ENCODE assay signal across 8 cellular contexts in genomic region chr17:48107137-48108055, GRCh38. TPM values are rescaled to one million over a fixed set of nuclear protein-coding genes. Genes with fewer than 3 reads are reported as not detected.
A peak's percentile ranks its signal among the peaks of the same experiment; 100 is the strongest.
DNase-seq lines count a peak whose midpoint lies in the region; ATAC-seq and TF ChIP-seq lines count a peak whose summit lies in the region.

Gene SNX11, plus strand, starts transcription at chr17:48107766. Its CDS starts 4,278 bp downstream, at chr17:48112044.

- H3K9me3 ChIP-seq in CD4-positive, alpha-beta memory T cell (ENCODE audit: control insufficient read depth in 1 of 2, low read length in 2 of 2), result no peaks in the 10 kb centered on the region
- H3K9me3 ChIP-seq in right lobe of liver, result no peaks in the 10 kb centered on the region

- H3K4me1 ChIP-seq in CD4-positive, alpha-beta memory T cell (ENCODE audit: insufficient read depth, low read length), result peaks cover 47% of the 10 kb centered on the region
- peaks cover 0 to 12% (median 0%) of the 10 kb centered on the region in 4 donors for H3K4me1 ChIP-seq in right lobe of liver

- CTCF ChIA-PET in CD4-positive, alpha-beta memory T cell (lab: Charles Lee; ENCODE audit: partially characterized antibody), result interaction anchor here (0.7 to 3.2 kb wide), 13 partner anchors 10 to 486 kb away, joined by 3 to 20 read pairs (median 3); partner anchors contain the start of gene HOXB5

- intact Hi-C loops in CD4-positive, alpha-beta memory T cell (cut with micrococcal nuclease), result loop anchor here (1.0 to 10.0 kb wide), 3 partner anchors 59 to 337 kb away; partner anchors contain the start of genes NFE2L1 and SP2
- intact Hi-C loops in right lobe of liver (cut with DNase I), result no loop called here

- peak within 1 kb of the TSS; percentile 83 to 98 for H3K4me3 ChIP-seq in CD4-positive, alpha-beta memory T cell (ENCODE audit: low read length in 2 of 2)
- H3K4me3 ChIP-seq in right lobe of liver, result peak within 1 kb of the TSS; percentile 66 to 97 (median 67)

- no peaks in the 10 kb centered on the region for H3K27me3 Mint-ChIP-seq in CD4-positive, alpha-beta memory T cell

- POLR2A ChIA-PET in CD4-positive, alpha-beta memory T cell (lab: Charles Lee; ENCODE audit: partially characterized antibody), result interaction anchor here (0.6 to 3.2 kb wide), 13 partner anchors 9 to 802 kb away, joined by 3 to 23 read pairs (median 3); partner anchors contain the start of genes CDK5RAP3, NFE2L1, PNPO and SP2

- peak within 1 kb of the TSS; percentile 82 to 96 (median 94) for H3K27ac Mint-ChIP-seq in CD4-positive, alpha-beta memory T cell

- peaks cover 0 to 14% of the 10 kb centered on the region in 2 donors for H3K36me3 Mint-ChIP-seq in CD4-positive, alpha-beta memory T cell

- TF ChIP-seq POLR2A in right lobe of liver (IDR thresholded peaks at IDR 0.05), result peak; percentile 81

- DNase-seq in CD4-positive, alpha-beta memory T cell, result peak; percentile 93 to 98 (median 95)
- DNase-seq in NCI-H82 (lab: John Stamatoyannopoulos, UW) (peak; percentile 95), dermis microvascular lymphatic vessel endothelial cell (ENCODE audit: low read depth in 2 of 2) (peak; percentile 53 to 91), right lobe of liver (peak; percentile 93 to 94 (median 93))
- peak; percentile 93 to 95 for DNase-seq in activated CD4-positive, alpha-beta T cell treated with anti-CD3 and anti-CD28 coated beads, Interleukin-2, amount 50 U/mL, for 48 hours
- DNase-seq in stimulated activated CD4-positive, alpha-beta T cell treated with anti-CD3 and anti-CD28 coated beads, Interleukin-4, amount 100 ng/mL, for 48 hours (ENCODE audit: low read depth in 2 of 2), result peak; percentile 87 to 91

- ATAC-seq in GM19438 (IDR thresholded peaks at IDR 0.05; ENCODE audit: low read depth, unreplicated experiment) (peak; percentile 79), HG03571 (IDR thresholded peaks at IDR 0.05; ENCODE audit: unreplicated experiment) (peak; percentile 73), right lobe of liver (peak; percentile 95 to 96 (median 96))

- H3K9me3 Mint-ChIP-seq in CD4-positive, alpha-beta memory T cell, result peaks cover 0 to 6% (median 0%) of the 10 kb centered on the region in 8 donors

- peaks cover 36 to 68% (median 51%) of the 10 kb centered on the region in 4 donors for H3K4me1 Mint-ChIP-seq in CD4-positive, alpha-beta memory T cell

- TF ChIP-seq CTCF in right lobe of liver (IDR thresholded peaks at IDR 0.05), result peak in 2 of 4 donors; percentile 27 to 39

- under 1% methylated on average over 14 of the region's 64 CpGs for WGBS in right lobe of liver (ENCODE audit: insufficient coverage, low coverage, low lambda C conversion rate, missing lambda C conversion rate)

- H3K27ac ChIP-seq in CD4-positive, alpha-beta memory T cell (ENCODE audit: low read depth, low read length), result peak within 1 kb of the TSS; percentile 85
- peak within 1 kb of the TSS; percentile 77 to 91 (median 86) for H3K27ac ChIP-seq in right lobe of liver

- H3K4me3 Mint-ChIP-seq in CD4-positive, alpha-beta memory T cell, result peak within 1 kb of the TSS; percentile 92 to 99 (median 97)

- no peaks in the 10 kb centered on the region for H3K27me3 ChIP-seq in CD4-positive, alpha-beta memory T cell (ENCODE audit: insufficient read depth, low read length)
- H3K27me3 ChIP-seq in right lobe of liver, result no peaks in the 10 kb centered on the region

- no peaks in the 10 kb centered on the region for H3K36me3 ChIP-seq in CD4-positive, alpha-beta memory T cell (ENCODE audit: insufficient read depth, low read length)
- no peaks in the 10 kb centered on the region for H3K36me3 ChIP-seq in right lobe of liver

RNA-seq across cellular contexts. Expression of gene SNX11, which starts in this region (rescaled TPM):
- total RNA-seq in CD4-positive, alpha-beta memory T cell, result 10 to 100 TPM; 20.8 to 22.0 TPM
- 10 to 100 TPM; 17.9 to 18.1 TPM for polyA plus RNA-seq in CD4-positive, alpha-beta memory T cell
- total RNA-seq in dermis microvascular lymphatic vessel endothelial cell, result 11.0 and 13.3 TPM in 2 replicates
- total RNA-seq in right lobe of liver, result 10 to 100 TPM in 3 of 6 experiments, 1 to 10 TPM in 3; 7.2 to 11.7 (median 9.2) TPM

Comparison
In these comparisons a context has a peak if more than half of its experiments do, and no peak if none do; other contexts are left out.
1. Peak in every context shown above with its lines: DNase-seq, ATAC-seq, H3K4me3 ChIP-seq and H3K27ac ChIP-seq.